40 cellular contexts compared by ENCODE assay signal in genomic region chr7:156139112-156139511, GRCh38.
"Had no signal": no experiment of that assay in that cellular context is flagged by ENCODE, and none has a peak within 500 bp of the region (broad histone marks: within the 10 kb centered on the region; RNA-seq: fewer than 3 reads in every experiment).

No MANE protein-coding gene starts in this region.

- H3K4me1 Mint-ChIP-seq: activated naive CD4-positive, alpha-beta T cell treated with anti-CD3 and anti-CD28 coated beads, Interleukin-2, amount 10 ng/mL, durations not matched to agents 7 days and 5 days; activated naive CD4-positive, alpha-beta T cell treated with anti-CD3 and anti-CD28 coated beads, Interleukin-2, amount 50 U/mL, for 24 hours; activated naive CD8-positive, alpha-beta T cell treated with anti-CD3 and anti-CD28 coated beads for 36 hours; activated naive CD8-positive, alpha-beta T cell treated with anti-CD3 and anti-CD28 coated beads, Interleukin-2, amount 10 ng/mL, durations not matched to agents 7 days and 5 days; activated naive CD8-positive, alpha-beta T cell treated with anti-CD3 and anti-CD28 coated beads, Interleukin-2, amount 50 U/mL, for 24 hours; activated T-helper 17 cell treated with anti-CD3 and anti-CD28 coated beads, Interleukin-2, amount 50 U/mL, for 72 hours; central memory CD8-positive, alpha-beta T cell had no signal

- H3K27me3 ChIP-seq: adrenal gland, ascending aorta, body of pancreas, brain microvascular endothelial cell, cardiac muscle cell had no signal

- DNase-seq: activated effector memory CD4-positive, alpha-beta T cell treated with anti-CD3 and anti-CD28 coated beads, Interleukin-2, amount 50 U/mL, for 16 hours; activated effector memory CD4-positive, alpha-beta T cell treated with Interleukin-2 at 50 U/mL for 16 hours; activated gamma-delta T cell; activated gamma-delta T cell treated with Interleukin-2 at 50 U/mL for 16 hours; activated naive CD4-positive, alpha-beta T cell; activated naive CD4-positive, alpha-beta T cell treated with anti-CD3 and anti-CD28 coated beads for 36 hours; activated naive CD4-positive, alpha-beta T cell treated with anti-CD3 and anti-CD28 coated beads, Interleukin-2, amount 10 ng/mL, durations not matched to agents 7 days and 5 days; activated naive CD4-positive, alpha-beta T cell treated with anti-CD3 and anti-CD28 coated beads, Interleukin-2, amount 50 U/mL, for 16 hours; activated naive CD4-positive, alpha-beta T cell treated with Interleukin-2 at 50 U/mL for 16 hours; activated naive CD8-positive, alpha-beta T cell treated with anti-CD3 and anti-CD28 coated beads for 36 hours; activated naive CD8-positive, alpha-beta T cell treated with anti-CD3 and anti-CD28 coated beads, Interleukin-2, amount 10 ng/mL, durations not matched to agents 7 days and 5 days; activated naive CD8-positive, alpha-beta T cell treated with anti-CD3 and anti-CD28 coated beads, Interleukin-2, amount 50 U/mL, for 24 hours; activated T-cell treated with anti-CD3 and anti-CD28 coated beads for 4 hours; activated T-cell treated with anti-CD3 and anti-CD28 coated beads, Interleukin-2, amount 50 U/mL, for 1 hour; activated T-cell treated with anti-CD3 and anti-CD28 coated beads, Interleukin-2, amount 50 U/mL, for 24 hours; activated T-cell treated with anti-CD3 and anti-CD28 coated beads, Interleukin-2, amount 50 U/mL, for 4 hours; activated T-cell treated with anti-CD3 and anti-CD28 coated beads, Interleukin-2, amount 50 U/mL, for 48 hours; activated T-cell treated with anti-CD3 and anti-CD28 coated beads, Interleukin-2, amount 50 U/mL, for 72 hours; adrenal gland; amniotic stem cell; amygdala; anterior cingulate cortex; aorta; body of pancreas; brain microvascular endothelial cell; central memory CD4-positive, alpha-beta T cell; cerebellar nuclear complex had no signal

- FAIRE-seq: astrocyte, bronchial epithelial cell had no signal

- H3K27me3 Mint-ChIP-seq: activated naive CD8-positive, alpha-beta T cell; activated naive CD8-positive, alpha-beta T cell treated with anti-CD3 and anti-CD28 coated beads, Interleukin-2, amount 50 U/mL, for 24 hours; brain had no signal

- H3K9me3 ChIP-seq: adrenal gland, ascending aorta, body of pancreas had no signal

- H3K4me1 ChIP-seq: adrenal gland, ascending aorta, body of pancreas, breast epithelium had no signal

- H3K36me3 ChIP-seq: adrenal gland, ascending aorta, brain microvascular endothelial cell, breast epithelium, cardiac muscle cell had no signal

- H3K36me3 Mint-ChIP-seq: activated naive CD4-positive, alpha-beta T cell treated with anti-CD3 and anti-CD28 coated beads, Interleukin-2, amount 10 ng/mL, durations not matched to agents 7 days and 5 days; activated naive CD4-positive, alpha-beta T cell treated with anti-CD3 and anti-CD28 coated beads, Interleukin-2, amount 50 U/mL, for 24 hours; activated naive CD4-positive, alpha-beta T cell treated with anti-CD3 and anti-CD28 coated beads, Interleukin-2, amount 50 U/mL, for 72 hours; activated naive CD8-positive, alpha-beta T cell; activated naive CD8-positive, alpha-beta T cell treated with anti-CD3 and anti-CD28 coated beads for 36 hours; activated naive CD8-positive, alpha-beta T cell treated with anti-CD3 and anti-CD28 coated beads, Interleukin-2, amount 10 ng/mL, durations not matched to agents 7 days and 5 days; brain had no signal

- H3K9me3 Mint-ChIP-seq: activated naive CD4-positive, alpha-beta T cell treated with anti-CD3 and anti-CD28 coated beads for 36 hours; activated naive CD4-positive, alpha-beta T cell treated with anti-CD3 and anti-CD28 coated beads, Interleukin-2, amount 10 ng/mL, durations not matched to agents 7 days and 5 days; activated naive CD4-positive, alpha-beta T cell treated with anti-CD3 and anti-CD28 coated beads, Interleukin-2, amount 50 U/mL, for 24 hours; activated naive CD4-positive, alpha-beta T cell treated with anti-CD3 and anti-CD28 coated beads, Interleukin-2, amount 50 U/mL, for 72 hours; activated naive CD8-positive, alpha-beta T cell treated with anti-CD3 and anti-CD28 coated beads for 36 hours; activated naive CD8-positive, alpha-beta T cell treated with anti-CD3 and anti-CD28 coated beads, Interleukin-2, amount 10 ng/mL, durations not matched to agents 7 days and 5 days; activated naive CD8-positive, alpha-beta T cell treated with anti-CD3 and anti-CD28 coated beads, Interleukin-2, amount 50 U/mL, for 24 hours; activated T-cell treated with anti-CD3 and anti-CD28 coated beads, Interleukin-2, amount 50 U/mL, for 24 hours; activated T-cell treated with anti-CD3 and anti-CD28 coated beads, Interleukin-2, amount 50 U/mL, for 4 hours; activated T-cell treated with anti-CD3 and anti-CD28 coated beads, Interleukin-2, amount 50 U/mL, for 72 hours; activated T-helper 1 cell treated with anti-CD3 and anti-CD28 coated beads, Interleukin-12 subunit alpha, Interleukin-12 subunit beta, Interleukin-2, Interleukin-4 antibody, amounts not matched to agents 30 ng/mL and 10 ng/mL and 1 ng/mL, durations not matched to agents 14 hours and 24 hours and 36 hours; activated T-helper 17 cell treated with anti-CD3 and anti-CD28 coated beads, Interleukin-2, amount 50 U/mL, for 72 hours; activated T-helper 2 cell treated with anti-CD3 and anti-CD28 coated beads, Interferon-gamma antibody, Interleukin-2, Interleukin-4, amounts not matched to agents 10 μg/mL and 5 μg/mL and 100 μg/mL, durations not matched to agents 14 hours and 24 hours and 36 hours; central memory CD8-positive, alpha-beta T cell had no signal

- ATAC-seq: activated naive CD4-positive, alpha-beta T cell treated with anti-CD3 and anti-CD28 coated beads, Interleukin-2, amount 50 U/mL, for 72 hours; activated naive CD8-positive, alpha-beta T cell treated with anti-CD3 and anti-CD28 coated beads, Interleukin-2, amount 50 U/mL, for 24 hours; activated T-cell treated with anti-CD3 and anti-CD28 coated beads, Interleukin-2, amount 50 U/mL, for 4 hours; activated T-cell treated with anti-CD3 and anti-CD28 coated beads, Interleukin-2, amount 50 U/mL, for 72 hours; activated T-helper 17 cell treated with anti-CD3 and anti-CD28 coated beads, Interleukin-2, amount 50 U/mL, for 72 hours; body of pancreas had no signal

- H3K4me3 ChIP-seq: adrenal gland, ascending aorta, body of pancreas, breast epithelium, cardiac muscle cell had no signal

- H3K4me3 Mint-ChIP-seq: activated naive CD4-positive, alpha-beta T cell treated with anti-CD3 and anti-CD28 coated beads for 36 hours; activated naive CD4-positive, alpha-beta T cell treated with anti-CD3 and anti-CD28 coated beads, Interleukin-2, amount 10 ng/mL, durations not matched to agents 7 days and 5 days; activated naive CD4-positive, alpha-beta T cell treated with anti-CD3 and anti-CD28 coated beads, Interleukin-2, amount 50 U/mL, for 24 hours; activated naive CD8-positive, alpha-beta T cell; activated naive CD8-positive, alpha-beta T cell treated with anti-CD3 and anti-CD28 coated beads for 36 hours; activated naive CD8-positive, alpha-beta T cell treated with anti-CD3 and anti-CD28 coated beads, Interleukin-2, amount 10 ng/mL, durations not matched to agents 7 days and 5 days; activated naive CD8-positive, alpha-beta T cell treated with anti-CD3 and anti-CD28 coated beads, Interleukin-2, amount 50 U/mL, for 24 hours; activated T-cell treated with anti-CD3 and anti-CD28 coated beads, Interleukin-2, amount 50 U/mL, for 24 hours; activated T-cell treated with anti-CD3 and anti-CD28 coated beads, Interleukin-2, amount 50 U/mL, for 4 hours; activated T-cell treated with anti-CD3 and anti-CD28 coated beads, Interleukin-2, amount 50 U/mL, for 72 hours; activated T-helper 1 cell treated with anti-CD3 and anti-CD28 coated beads, Interleukin-12 subunit alpha, Interleukin-12 subunit beta, Interleukin-2, Interleukin-4 antibody, amounts not matched to agents 30 ng/mL and 10 ng/mL and 1 ng/mL, durations not matched to agents 14 hours and 24 hours and 36 hours; activated T-helper 17 cell treated with anti-CD3 and anti-CD28 coated beads, Interleukin-2, amount 50 U/mL, for 72 hours; brain; central memory CD8-positive, alpha-beta T cell had no signal

- H3K27ac ChIP-seq: adrenal gland, ascending aorta, body of pancreas, brain microvascular endothelial cell, breast epithelium, cardiac muscle cell had no signal

- H3K27ac Mint-ChIP-seq: activated naive CD4-positive, alpha-beta T cell treated with anti-CD3 and anti-CD28 coated beads for 36 hours; activated naive CD4-positive, alpha-beta T cell treated with anti-CD3 and anti-CD28 coated beads, Interleukin-2, amount 10 ng/mL, durations not matched to agents 7 days and 5 days; activated naive CD4-positive, alpha-beta T cell treated with anti-CD3 and anti-CD28 coated beads, Interleukin-2, amount 50 U/mL, for 24 hours; activated naive CD4-positive, alpha-beta T cell treated with anti-CD3 and anti-CD28 coated beads, Interleukin-2, amount 50 U/mL, for 72 hours; activated naive CD8-positive, alpha-beta T cell; activated naive CD8-positive, alpha-beta T cell treated with anti-CD3 and anti-CD28 coated beads for 36 hours; activated naive CD8-positive, alpha-beta T cell treated with anti-CD3 and anti-CD28 coated beads, Interleukin-2, amount 10 ng/mL, durations not matched to agents 7 days and 5 days; activated naive CD8-positive, alpha-beta T cell treated with anti-CD3 and anti-CD28 coated beads, Interleukin-2, amount 50 U/mL, for 24 hours; activated T-cell treated with anti-CD3 and anti-CD28 coated beads, Interleukin-2, amount 50 U/mL, for 24 hours; activated T-cell treated with anti-CD3 and anti-CD28 coated beads, Interleukin-2, amount 50 U/mL, for 72 hours; activated T-helper 1 cell treated with anti-CD3 and anti-CD28 coated beads, Interleukin-12 subunit alpha, Interleukin-12 subunit beta, Interleukin-2, Interleukin-4 antibody, amounts not matched to agents 30 ng/mL and 10 ng/mL and 1 ng/mL, durations not matched to agents 14 hours and 24 hours and 36 hours; activated T-helper 17 cell treated with anti-CD3 and anti-CD28 coated beads, Interleukin-2, amount 50 U/mL, for 72 hours; activated T-helper 2 cell treated with anti-CD3 and anti-CD28 coated beads, Interferon-gamma antibody, Interleukin-2, Interleukin-4, amounts not matched to agents 10 μg/mL and 5 μg/mL and 100 μg/mL, durations not matched to agents 14 hours and 24 hours and 36 hours; brain had no signal
